ENCODE assay signal across 1 cellular context in the genomic region with DNA sequence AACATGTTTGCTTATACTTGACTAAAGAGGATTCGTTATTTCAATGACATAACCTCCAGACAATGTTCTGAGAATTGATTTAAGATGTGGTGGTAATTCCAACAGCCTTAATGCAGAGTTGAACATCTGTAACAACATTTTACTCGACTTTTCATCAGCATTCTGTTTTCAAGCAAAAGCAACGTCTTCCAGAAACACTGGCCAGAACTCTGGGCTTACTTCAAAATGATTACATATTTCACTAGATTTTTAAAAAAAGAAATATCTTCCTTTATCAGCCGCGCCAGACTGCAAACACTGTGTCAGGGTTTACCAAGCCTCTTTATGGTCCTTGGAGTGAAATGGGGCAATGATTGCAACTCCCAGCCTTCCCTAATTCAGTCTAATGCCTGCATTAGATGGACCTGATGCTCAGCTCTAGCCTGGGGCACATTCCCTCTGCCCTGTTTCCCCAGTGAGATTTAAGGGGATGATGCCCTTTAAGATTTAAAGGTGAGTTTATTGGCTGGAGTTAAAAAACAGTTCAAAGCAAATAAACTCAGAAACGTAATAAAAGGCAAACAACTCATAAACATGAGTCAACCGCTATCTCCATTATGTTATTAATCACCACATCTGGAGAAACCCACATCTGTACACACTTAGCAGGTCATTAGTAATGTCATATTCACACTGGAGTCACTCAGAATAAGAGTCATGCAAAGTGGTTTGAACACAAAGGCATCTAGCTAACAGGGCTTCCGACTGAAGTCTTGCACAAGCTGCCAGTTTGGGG.
TF ChIP-seq lines count a peak whose summit lies in the region.

No MANE protein-coding gene starts in this region.

TF ChIP-seq in HEK293, 187 proteins besides CTCF, POLR2A, EP300 and RAD21 (continued from another document):
- TF ChIP-seq, protein P1, sequence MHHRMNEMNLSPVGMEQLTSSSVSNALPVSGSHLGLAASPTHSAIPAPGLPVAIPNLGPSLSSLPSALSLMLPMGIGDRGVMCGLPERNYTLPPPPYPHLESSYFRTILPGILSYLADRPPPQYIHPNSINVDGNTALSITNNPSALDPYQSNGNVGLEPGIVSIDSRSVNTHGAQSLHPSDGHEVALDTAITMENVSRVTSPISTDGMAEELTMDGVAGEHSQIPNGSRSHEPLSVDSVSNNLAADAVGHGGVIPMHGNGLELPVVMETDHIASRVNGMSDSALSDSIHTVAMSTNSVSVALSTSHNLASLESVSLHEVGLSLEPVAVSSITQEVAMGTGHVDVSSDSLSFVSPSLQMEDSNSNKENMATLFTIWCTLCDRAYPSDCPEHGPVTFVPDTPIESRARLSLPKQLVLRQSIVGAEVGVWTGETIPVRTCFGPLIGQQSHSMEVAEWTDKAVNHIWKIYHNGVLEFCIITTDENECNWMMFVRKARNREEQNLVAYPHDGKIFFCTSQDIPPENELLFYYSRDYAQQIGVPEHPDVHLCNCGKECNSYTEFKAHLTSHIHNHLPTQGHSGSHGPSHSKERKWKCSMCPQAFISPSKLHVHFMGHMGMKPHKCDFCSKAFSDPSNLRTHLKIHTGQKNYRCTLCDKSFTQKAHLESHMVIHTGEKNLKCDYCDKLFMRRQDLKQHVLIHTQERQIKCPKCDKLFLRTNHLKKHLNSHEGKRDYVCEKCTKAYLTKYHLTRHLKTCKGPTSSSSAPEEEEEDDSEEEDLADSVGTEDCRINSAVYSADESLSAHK (tag by site-specific recombination; IDR thresholded peaks at IDR 0.05): peak; percentile 73
- TF ChIP-seq TCF7L2 (IDR thresholded peaks at IDR 0.05; ENCODE audit: borderline replicate concordance, low read depth, low read length) (peak; percentile 71), ZNF707 (tag by site-specific recombination; IDR thresholded peaks at IDR 0.05) (no peak), ZNF529 (tag by site-specific recombination; IDR thresholded peaks at IDR 0.05; ENCODE audit: insufficient replicate concordance) (no peak), ZNF391 (tag by site-specific recombination; IDR thresholded peaks at IDR 0.05; ENCODE audit: borderline replicate concordance, low read depth) (no peak), ZNF776 (tag by site-specific recombination; IDR thresholded peaks at IDR 0.05; ENCODE audit: borderline replicate concordance) (no peak), GLIS1 (tag by site-specific recombination; IDR thresholded peaks at IDR 0.05) (no peak), SP2 (tag by site-specific recombination; IDR thresholded peaks at IDR 0.05) (no peak), ZIC2 (tag by site-specific recombination; IDR thresholded peaks at IDR 0.05) (no peak)
- TF ChIP-seq, protein P2, sequence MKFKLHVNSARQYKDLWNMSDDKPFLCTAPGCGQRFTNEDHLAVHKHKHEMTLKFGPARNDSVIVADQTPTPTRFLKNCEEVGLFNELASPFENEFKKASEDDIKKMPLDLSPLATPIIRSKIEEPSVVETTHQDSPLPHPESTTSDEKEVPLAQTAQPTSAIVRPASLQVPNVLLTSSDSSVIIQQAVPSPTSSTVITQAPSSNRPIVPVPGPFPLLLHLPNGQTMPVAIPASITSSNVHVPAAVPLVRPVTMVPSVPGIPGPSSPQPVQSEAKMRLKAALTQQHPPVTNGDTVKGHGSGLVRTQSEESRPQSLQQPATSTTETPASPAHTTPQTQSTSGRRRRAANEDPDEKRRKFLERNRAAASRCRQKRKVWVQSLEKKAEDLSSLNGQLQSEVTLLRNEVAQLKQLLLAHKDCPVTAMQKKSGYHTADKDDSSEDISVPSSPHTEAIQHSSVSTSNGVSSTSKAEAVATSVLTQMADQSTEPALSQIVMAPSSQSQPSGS (tag by site-specific recombination; IDR thresholded peaks at IDR 0.05; ENCODE audit: low read depth): peak; percentile 4; the same call in 1 of the 2 replicates
